ENCODE assay signal across 25 cellular contexts in genomic region chr3:170713648-170714047, GRCh38.
DNase-seq lines count a peak whose midpoint lies in the region; ATAC-seq, FAIRE-seq and TF ChIP-seq lines count a peak whose summit lies in the region.
"Had no signal": no experiment of that assay in that cellular context is flagged by ENCODE, and none has a peak within 500 bp of the region (broad histone marks: within the 10 kb centered on the region; RNA-seq: fewer than 3 reads in every experiment).

No MANE protein-coding gene starts in this region.

- no peak for ATAC-seq in HG02870 (IDR thresholded peaks at IDR 0.05; ENCODE audit: unreplicated experiment)
- no peak for ATAC-seq in sciatic nerve
- ATAC-seq: HepG2, left colon, right cardiac atrium had no signal

- no peak for FAIRE-seq in keratinocyte (lab: Jason Lieb, UNC)
- FAIRE-seq: endothelial cell of umbilical vein, HepG2 had no signal

- intact Hi-C loops in sciatic nerve (cut with DNase I): no loop called here

- DNase-seq in NOMO-1 treated with DMSO at 0.1 percent for 48 hours (lab: John Stamatoyannopoulos, UW; ENCODE audit: unreplicated experiment) (peak; percentile 8), NOMO-1 treated with dmso at 0.1 percent for 144 hours (lab: John Stamatoyannopoulos, UW; ENCODE audit: unreplicated experiment) (no peak), adipocyte (ENCODE audit: low read depth) (no peak), keratinocyte (ENCODE audit: low read depth, low spot score) (no peak), NCI-H2171 treated with DMSO at 0.1 percent for 48 hours (lab: John Stamatoyannopoulos, UW) (no peak), NCI-H510A (lab: John Stamatoyannopoulos, UW) (no peak), sciatic nerve (ENCODE audit: low spot score) (no peak)
- DNase-seq: 8988T; activated CD4-positive, alpha-beta T cell treated with anti-CD3 and anti-CD28 coated beads, Interleukin-2, amount 50 U/mL, for 48 hours; activated CD4-positive, CD25-positive, alpha-beta regulatory T cell treated with anti-CD3 and anti-CD28 coated beads, Interleukin-2, amount 50 U/mL, for 72 hours; activated T-cell treated with anti-CD3 and anti-CD28 coated beads, Interleukin-2, amount 50 U/mL, for 48 hours; adrenal gland; hypothalamus; Kasumi-1; left colon; NCI-H446; NCI-H82; right cardiac atrium; stimulated activated CD4-positive, alpha-beta T cell treated with anti-CD3 and anti-CD28 coated beads, Interleukin-4, amount 100 ng/mL, for 4 hours; T-helper 2 cell; transverse colon had no signal

- H3K36me3 ChIP-seq in adipocyte (ENCODE audit: control insufficient read depth, insufficient read depth, low read length, severe bottlenecking) (no peaks in the 10 kb centered on the region), keratinocyte (ENCODE audit: control insufficient read depth in 2 of 2, extremely low read depth in 1 of 2, insufficient read depth in 2 of 2, low read length in 2 of 2) (no peaks in the 10 kb centered on the region)
- H3K36me3 ChIP-seq: adrenal gland, neural progenitor cell, transverse colon had no signal

- H3K9ac ChIP-seq in adipocyte (ENCODE audit: low read length) (peak overlapping the region; percentile 22), keratinocyte (ENCODE audit: control insufficient read depth, extremely low read depth, insufficient read depth, low read length) (peak overlapping the region; percentile 8)
- H3K9ac ChIP-seq: neural progenitor cell had no signal

- TF ChIP-seq CTCF in keratinocyte (optimal IDR thresholded peaks at IDR 0.05 in 1 of 3, IDR thresholded peaks at IDR 0.05 in 1 of 3, conservative IDR thresholded peaks at IDR 0.05 in 1 of 3; ENCODE audit: extremely low read depth in 1 of 3, insufficient read depth in 2 of 3, low read length in 3 of 3): no peak

- dilution Hi-C loops in keratinocyte (cut with MboI; ENCODE audit: extremely low pct_ligation_motif_present, low sequenced_read_pairs): no loop called here

- H3K27me3 ChIP-seq in adipocyte (replicated peaks; ENCODE audit: control insufficient read depth, insufficient read depth, low read length) (no peaks in the 10 kb centered on the region), keratinocyte (ENCODE audit: control insufficient read depth, extremely low read depth, insufficient read depth, low read length) (no peaks in the 10 kb centered on the region)
- H3K27me3 ChIP-seq: adrenal gland, neural progenitor cell had no signal

- no peak overlapping the region for H2AFZ ChIP-seq in keratinocyte (ENCODE audit: control insufficient read depth, low read length)
- H2AFZ ChIP-seq: neural progenitor cell had no signal

- H3K9me3 ChIP-seq in adipocyte (ENCODE audit: control insufficient read depth, low read length): peaks cover 9% of the 10 kb centered on the region
- peaks cover 5% of the 10 kb centered on the region for H3K9me3 ChIP-seq in keratinocyte (ENCODE audit: control insufficient read depth, low read depth, low read length)
- H3K9me3 ChIP-seq: adrenal gland had no signal

- no peaks in the 10 kb centered on the region for H4K20me1 ChIP-seq in keratinocyte (ENCODE audit: control insufficient read depth, extremely low read depth, insufficient read depth, low read length)

- no peaks in the 10 kb centered on the region for H3K79me2 ChIP-seq in keratinocyte (ENCODE audit: control insufficient read depth, insufficient read depth, low read length)

- no peaks in the 10 kb centered on the region for H3K9me1 ChIP-seq in keratinocyte (ENCODE audit: control insufficient read depth, extremely low read depth, insufficient read depth, low read length)

- H3K4me1 ChIP-seq in adipocyte (ENCODE audit: control insufficient read depth, insufficient read depth, low read length): peaks cover 58% of the 10 kb centered on the region
- H3K4me1 ChIP-seq in keratinocyte (ENCODE audit: control insufficient read depth, extremely low read depth, insufficient read depth, low read length): peaks cover 45% of the 10 kb centered on the region
- H3K4me1 ChIP-seq: neural progenitor cell, transverse colon had no signal

- H3K27ac ChIP-seq in keratinocyte (ENCODE audit: control insufficient read depth, insufficient read depth, low read length): peak overlapping the region; percentile 73
- H3K27ac ChIP-seq: adrenal gland, neural progenitor cell, transverse colon had no signal

- no peak overlapping the region for H3K4me3 ChIP-seq in adipocyte (ENCODE audit: low read length)
- H3K4me3 ChIP-seq in keratinocyte (ENCODE audit: control insufficient read depth in 2 of 3, extremely low read depth in 1 of 3, insufficient read depth in 2 of 3, low read depth in 1 of 3, low read length in 3 of 3): no peak overlapping the region
- H3K4me3 ChIP-seq: adrenal gland, neural progenitor cell, transverse colon had no signal

- H3K4me2 ChIP-seq in keratinocyte (ENCODE audit: control insufficient read depth, extremely low read depth, insufficient read depth, low read depth, low read length): peak overlapping the region; percentile 52
- H3K4me2 ChIP-seq: neural progenitor cell had no signal
